ENCODE assay signal across 8 cellular contexts in genomic region chr9:2623046-2623865, GRCh38. TPM values are rescaled to one million over a fixed set of nuclear protein-coding genes. Genes with fewer than 3 reads are reported as not detected.
A peak's percentile ranks its signal among the peaks of the same experiment; 100 is the strongest.
DNase-seq lines count a peak whose midpoint lies in the region; ATAC-seq and TF ChIP-seq lines count a peak whose summit lies in the region.

No MANE protein-coding gene starts in this region.

- H3K9me3 ChIP-seq in BLaER1 (no peaks in the 10 kb centered on the region; the same call in 1 of the 2 replicates), mammary epithelial cell (replicated peaks; ENCODE audit: insufficient read depth, low read length) (no peaks in the 10 kb centered on the region)

- H4K20me1 ChIP-seq in BLaER1 (peaks cover 62% of the 10 kb centered on the region), mammary epithelial cell (ENCODE audit: insufficient read depth, low read length) (no peaks in the 10 kb centered on the region)

- in situ Hi-C loops in mammary epithelial cell (cut with MboI; ENCODE audit: low sequenced_read_pairs in 2 of 2): no loop called here

- BruUV-seq in mammary epithelial cell (replicated peaks; lab: Mats Ljungman, UMichigan): no TSS peak

- dilution Hi-C loops in mammary epithelial cell (cut with HindIII; ENCODE audit: low sequenced_read_pairs): no loop called here

- H3K36me3 ChIP-seq in BLaER1 (peaks cover 29% of the 10 kb centered on the region), mammary epithelial cell (ENCODE audit: insufficient read depth, low read length) (no peaks in the 10 kb centered on the region)

- H3K4me1 ChIP-seq in BLaER1 (peaks cover 55% of the 10 kb centered on the region), mammary epithelial cell (ENCODE audit: insufficient read depth, low read length) (peaks cover 18% of the 10 kb centered on the region)

- H3K27ac ChIP-seq in BLaER1 (peak overlapping the region; percentile 91), mammary epithelial cell (ENCODE audit: insufficient read depth, low read depth, low read length) (peak overlapping the region; percentile 27)

- peak overlapping the region; percentile 85 for H3K4me3 ChIP-seq in BLaER1
- peak overlapping the region; percentile 66 to 86 (median 80) for H3K4me3 ChIP-seq in mammary epithelial cell (replicated peaks in 1 of 3; ENCODE audit: insufficient read depth in 1 of 3, low read depth in 2 of 3, low read length in 3 of 3)

- peak overlapping the region; percentile 98 for H2AFZ ChIP-seq in mammary epithelial cell (ENCODE audit: low read depth, low read length)

- intact Hi-C loops in mammary epithelial cell (cut with micrococcal nuclease): loop anchor here (5.0 to 10.0 kb wide), 4 partner anchors 104 to 468 kb away; no protein-coding TSS in a partner anchor

- DNase-seq in NCI-H526 treated with DMSO at 0.1 percent for 48 hours (lab: John Stamatoyannopoulos, UW): peak; percentile 14
- peak; percentile 66 for DNase-seq in mammary epithelial cell
- peak; percentile 22 for DNase-seq in iPS-NIHi11 (ENCODE audit: low spot score)
- DNase-seq in retina: peak; percentile 86

- H3K4me2 ChIP-seq in BLaER1 (peak overlapping the region; percentile 94), mammary epithelial cell (ENCODE audit: insufficient read depth, low read depth, low read length) (peak overlapping the region; percentile 94)

- ATAC-seq in GM19467 (IDR thresholded peaks at IDR 0.05; ENCODE audit: unreplicated experiment) (peak; percentile 5), HG02571 (IDR thresholded peaks at IDR 0.05; ENCODE audit: unreplicated experiment) (no peak), GM21529 (IDR thresholded peaks at IDR 0.05; ENCODE audit: unreplicated experiment) (no peak)

- TF ChIP-seq CTCF in mammary epithelial cell (conservative IDR thresholded peaks at IDR 0.05 in 1 of 2, IDR thresholded peaks at IDR 0.05 in 1 of 2; ENCODE audit: extremely low read depth in 1 of 2, insufficient read depth in 1 of 2, low read depth in 1 of 2, low read length in 2 of 2): no peak

- H3K9ac ChIP-seq in BLaER1 (peak overlapping the region; percentile 92), mammary epithelial cell (ENCODE audit: insufficient read depth, low read length) (peak overlapping the region; percentile 36)

- 11% methylated on average over 32 of the region's 46 CpGs for WGBS in mammary epithelial cell (ENCODE audit: low coverage, missing lambda C conversion rate)

- H3K27me3 ChIP-seq in BLaER1 (no peaks in the 10 kb centered on the region), mammary epithelial cell (ENCODE audit: insufficient read depth, low read length) (no peaks in the 10 kb centered on the region)

- H3K79me2 ChIP-seq in mammary epithelial cell (ENCODE audit: insufficient read depth, low read length): peaks cover 48% of the 10 kb centered on the region

- CTCF ChIA-PET in mammary epithelial cell (lab: Charles Lee; ENCODE audit: low non-redundant PET): no interaction called here

RNA-seq across cellular contexts. Expression of gene VLDLR, which starts 1.7 kb away (rescaled TPM):
- 10 to 100 TPM; 28.1 to 40.8 TPM for total RNA-seq in mammary epithelial cell
- 14.5 TPM for polyA plus RNA-seq in mammary epithelial cell
- 31.1 TPM for polyA minus RNA-seq in mammary epithelial cell

Comparison
In these comparisons a context has a peak if more than half of its experiments do, and no peak if none do; other contexts are left out.
1. DNase-seq: peak in every context shown above with its lines; median percentile 86 in retina; 66 in mammary epithelial cell; 22 in iPS-NIHi11; 14 in NCI-H526 treated with DMSO at 0.1 percent for 48 hours.